Comparison of ENCODE assay signal across 14 cellular contexts in genomic region chr14:68659021-68659931, GRCh38.
DNase-seq lines count a peak whose midpoint lies in the region; ATAC-seq, FAIRE-seq and TF ChIP-seq lines count a peak whose summit lies in the region.
"Had no signal": no experiment of that assay in that cellular context is flagged by ENCODE, and none has a peak within 500 bp of the region (broad histone marks: within the 10 kb centered on the region; RNA-seq: fewer than 3 reads in every experiment).

No MANE protein-coding gene starts in this region.

- H3K18ac ChIP-seq in IMR-90 (ENCODE audit: low read depth, low read length): peak overlapping the region; percentile 8
- peak overlapping the region; percentile 81 to 91 for H3K18ac ChIP-seq in mesenchymal stem cell (ENCODE audit: low read depth in 1 of 2, low read length in 2 of 2)

- TF ChIP-seq POLR2A in IMR-90 (IDR thresholded peaks at IDR 0.05; ENCODE audit: low read depth, low read length) (no peak), endothelial cell of umbilical vein (IDR thresholded peaks at IDR 0.05; ENCODE audit: low read depth, low read length) (no peak)

- H3K36me3 ChIP-seq in IMR-90 (ENCODE audit: control insufficient read depth, insufficient read depth, low read length) (no peaks in the 10 kb centered on the region), endothelial cell of umbilical vein (ENCODE audit: control insufficient read depth in 2 of 2, extremely low read depth in 1 of 2, insufficient read depth in 2 of 2, low read length in 2 of 2) (no peaks in the 10 kb centered on the region), mesenchymal stem cell (ENCODE audit: control insufficient read depth in 1 of 2, insufficient read depth in 2 of 2, low read depth in 1 of 2, low read length in 2 of 2) (no peaks in the 10 kb centered on the region), stomach smooth muscle (ENCODE audit: control insufficient read depth in 2 of 2, insufficient read depth in 2 of 2, low read length in 2 of 2) (no peaks in the 10 kb centered on the region)

- intact Hi-C loops in IMR-90 (cut with micrococcal nuclease): loop anchor here (10.0 kb wide), 2 partner anchors 114 to 264 kb away; no protein-coding TSS in a partner anchor
- intact Hi-C loops in endothelial cell of umbilical vein (cut with micrococcal nuclease): no loop called here

- DNase-seq in IMR-90 (peak; percentile 61), endothelial cell of umbilical vein (ENCODE audit: low read depth, low spot score) (peak; percentile 18), mesenchymal stem cell (peak; percentile 68), NCI-H2227 (lab: John Stamatoyannopoulos, UW; ENCODE audit: unreplicated experiment) (no peak), AG08396 (ENCODE audit: low spot score) (no peak)
- DNase-seq: activated CD8-positive, alpha-beta T cell treated with anti-CD3 and anti-CD28 coated beads, Interleukin-2, amount 10 ng/mL, durations not matched to agents 7 days and 5 days; activated naive CD8-positive, alpha-beta T cell treated with anti-CD3 and anti-CD28 coated beads, Interleukin-2, amount 50 U/mL, for 24 hours; kidney glomerular epithelial cell; NCI-H1092 treated with DMSO at 0.1 percent for 48 hours; small intestine had no signal

- POLR2A ChIA-PET in IMR-90 (lab: Charles Lee; ENCODE audit: unreplicated experiment) (no interaction called here), endothelial cell of umbilical vein (lab: Charles Lee) (no interaction called here)

- H3K4me2 ChIP-seq in IMR-90 (ENCODE audit: low read depth, low read length) (peak overlapping the region; percentile 17), endothelial cell of umbilical vein (ENCODE audit: insufficient read depth, low read length) (no peak overlapping the region), mesenchymal stem cell (ENCODE audit: low read length, poor library complexity, severe bottlenecking) (no peak overlapping the region)

- H3K14ac ChIP-seq in IMR-90 (replicated peaks; ENCODE audit: low read depth, low read length) (peak overlapping the region; percentile 85), mesenchymal stem cell (ENCODE audit: low read length in 2 of 2) (peak overlapping the region in 1 of 2 experiments; percentile 92)

- no peak overlapping the region for H3K9ac ChIP-seq in IMR-90 (ENCODE audit: low read depth, low read length)
- no peak overlapping the region for H3K9ac ChIP-seq in endothelial cell of umbilical vein (replicated peaks; ENCODE audit: extremely low read depth, insufficient read depth, low read length)
- peak overlapping the region; percentile 27 for H3K9ac ChIP-seq in mesenchymal stem cell (ENCODE audit: low read length)
- H3K9ac ChIP-seq in stomach smooth muscle (ENCODE audit: low read length in 2 of 2): peak overlapping the region; percentile 21 to 46

- H3K9me3 ChIP-seq in IMR-90 (ENCODE audit: control insufficient read depth, insufficient read depth, low read length) (no peaks in the 10 kb centered on the region), endothelial cell of umbilical vein (replicated peaks; ENCODE audit: control insufficient read depth, insufficient read depth, low read length) (no peaks in the 10 kb centered on the region), mesenchymal stem cell (ENCODE audit: control insufficient read depth, low read length) (no peaks in the 10 kb centered on the region), stomach smooth muscle (ENCODE audit: control insufficient read depth in 2 of 2, low read length in 2 of 2) (no peaks in the 10 kb centered on the region)

- H4K91ac ChIP-seq in IMR-90 (ENCODE audit: insufficient read depth, low read depth, low read length): peak overlapping the region; percentile 61
- peak overlapping the region; percentile 96 for H4K91ac ChIP-seq in mesenchymal stem cell (ENCODE audit: low read length)

- in situ Hi-C loops in IMR-90 (cut with MboI; ENCODE audit: low sequenced_read_pairs): no loop called here

- H4K8ac ChIP-seq in IMR-90 (ENCODE audit: low read depth in 2 of 2, low read length in 2 of 2): peak overlapping the region; percentile 5 to 84; a peak in 3 of 4 replicates
- peak overlapping the region; percentile 71 for H4K8ac ChIP-seq in mesenchymal stem cell (ENCODE audit: low read length)

- peak overlapping the region; percentile 65 for H3K27ac ChIP-seq in IMR-90 (ENCODE audit: insufficient read depth, low read length)
- no peak overlapping the region for H3K27ac ChIP-seq in endothelial cell of umbilical vein (ENCODE audit: insufficient read depth, low read depth, low read length)
- no peak overlapping the region for H3K27ac ChIP-seq in mesenchymal stem cell (ENCODE audit: low read length, poor library complexity, severe bottlenecking)
- peak overlapping the region; percentile 97 for H3K27ac ChIP-seq in stomach smooth muscle (ENCODE audit: low read length)
- H3K27ac ChIP-seq: HL-60 had no signal

- WGBS in IMR-90 (ENCODE audit: extremely low coverage in 2 of 2, insufficient read length in 1 of 2), 2 experiments: 17% methylated on average over 4 of the region's 18 CpGs; no CpG with 5 or more reads in 1 of the 2 experiments
- 52% methylated on average over 13 of the region's 18 CpGs for WGBS in mesenchymal stem cell

- H2BK120ac ChIP-seq in IMR-90 (ENCODE audit: low read depth, low read length): peak overlapping the region; percentile 84
- peak overlapping the region; percentile 65 for H2BK120ac ChIP-seq in mesenchymal stem cell (ENCODE audit: low read depth, low read length)

- CTCF ChIA-PET in IMR-90 (lab: Yijun Ruan, JAX) (interaction anchor here (0.6 to 1.3 kb wide), 3 partner anchors 24 to 140 kb away, joined by 3 read pairs; no protein-coding TSS in a partner anchor), endothelial cell of umbilical vein (lab: Charles Lee) (interaction anchor here (1.2 to 1.3 kb wide), 3 partner anchors 8 to 166 kb away, joined by 3 to 7 read pairs (median 4); no protein-coding TSS in a partner anchor)

- H2AK5ac ChIP-seq in IMR-90 (ENCODE audit: low read depth, low read length) (peak overlapping the region; percentile 94), mesenchymal stem cell (ENCODE audit: low read length, severe bottlenecking) (no peak overlapping the region)

- BruUV-seq in IMR-90 (replicated peaks; lab: Mats Ljungman, UMichigan) (no TSS peak), endothelial cell of umbilical vein (replicated peaks; lab: Mats Ljungman, UMichigan) (no TSS peak)

- H3K79me2 ChIP-seq in endothelial cell of umbilical vein (ENCODE audit: control insufficient read depth, insufficient read depth, low read length): no peaks in the 10 kb centered on the region

- ATAC-seq in IMR-90 (ENCODE audit: low read depth): peak; percentile 58
- no peak for ATAC-seq in activated CD4-positive, CD25-positive, alpha-beta regulatory T cell treated with anti-CD3 and anti-CD28 coated beads, Interleukin-2, amount 50 U/mL, for 24 hours
- no peak for ATAC-seq in HG03025 (IDR thresholded peaks at IDR 0.05; ENCODE audit: low FRiP score, unreplicated experiment)
- ATAC-seq: activated CD8-positive, alpha-beta T cell treated with anti-CD3 and anti-CD28 coated beads, Interleukin-2, amount 10 ng/mL, durations not matched to agents 7 days and 5 days; activated naive CD8-positive, alpha-beta T cell treated with anti-CD3 and anti-CD28 coated beads, Interleukin-2, amount 50 U/mL, for 24 hours had no signal

- peak overlapping the region; percentile 58 for H4K5ac ChIP-seq in IMR-90 (ENCODE audit: low read depth, low read length)

- no peak overlapping the region for H3K56ac ChIP-seq in IMR-90 (ENCODE audit: extremely low read depth, insufficient read depth, low read length)

- H3K4ac ChIP-seq in IMR-90 (ENCODE audit: low read depth, low read length) (peak overlapping the region; percentile 87), mesenchymal stem cell (ENCODE audit: low read depth in 1 of 2, low read length in 2 of 2) (peak overlapping the region; percentile 35 to 96)

- TF ChIP-seq CTCF in IMR-90 (conservative IDR thresholded peaks at IDR 0.05; ENCODE audit: low read depth, low read length) (0 out of 2 replicates have a peak, but pooled peaks have one; percentile 5), endothelial cell of umbilical vein (IDR thresholded peaks at IDR 0.05; ENCODE audit: extremely low read depth in 1 of 2, insufficient read depth in 1 of 2, low read depth in 1 of 2, low read length in 2 of 2) (no peak)

- H2BK20ac ChIP-seq in IMR-90 (ENCODE audit: low read depth, low read length): peak overlapping the region; percentile 83

- H2BK5ac ChIP-seq in IMR-90 (ENCODE audit: low read depth, low read length, poor library complexity, severe bottlenecking) (peak overlapping the region; percentile 62), mesenchymal stem cell (ENCODE audit: low read depth, low read length, poor library complexity, severe bottlenecking) (no peak overlapping the region)

- H3K9me1 ChIP-seq in IMR-90 (ENCODE audit: insufficient read depth, low read length) (peaks cover 24% of the 10 kb centered on the region), endothelial cell of umbilical vein (replicated peaks; ENCODE audit: control insufficient read depth, extremely low read depth, insufficient read depth, low read length) (no peaks in the 10 kb centered on the region)

- dilution Hi-C loops in IMR-90 (cut with HindIII; ENCODE audit: low sequenced_read_pairs, unreplicated experiment): no loop called here
- dilution Hi-C loops in endothelial cell of umbilical vein (cut with MboI; ENCODE audit: extremely low pct_ligation_motif_present, low sequenced_read_pairs): no loop called here

- peak overlapping the region; percentile 82 for H2AFZ ChIP-seq in IMR-90 (replicated peaks; ENCODE audit: low read length, poor library complexity)
- H2AFZ ChIP-seq in endothelial cell of umbilical vein (ENCODE audit: low read depth, low read length): peak overlapping the region; percentile 42
- H2AFZ ChIP-seq in mesenchymal stem cell (ENCODE audit: low read depth, low read length): peak overlapping the region; percentile 6

- H3K27me3 ChIP-seq in IMR-90 (ENCODE audit: control insufficient read depth, insufficient read depth, low read length) (no peaks in the 10 kb centered on the region), endothelial cell of umbilical vein (ENCODE audit: control insufficient read depth in 2 of 2, insufficient read depth in 2 of 2, low read length in 2 of 2) (no peaks in the 10 kb centered on the region), mesenchymal stem cell (ENCODE audit: control insufficient read depth in 1 of 2, insufficient read depth in 1 of 2, low read length in 2 of 2) (no peaks in the 10 kb centered on the region), stomach smooth muscle (ENCODE audit: control insufficient read depth in 1 of 2, insufficient read depth in 2 of 2, low read length in 2 of 2) (no peaks in the 10 kb centered on the region)

- peak overlapping the region; percentile 56 for H2AK9ac ChIP-seq in IMR-90 (replicated peaks; ENCODE audit: low read depth, low read length, poor library complexity)

- no peak for FAIRE-seq in endothelial cell of umbilical vein (lab: Jason Lieb, UNC)
- FAIRE-seq: small intestine had no signal

- H3K4me3 ChIP-seq in IMR-90 (ENCODE audit: insufficient read depth, low read depth, low read length) (no peak overlapping the region), endothelial cell of umbilical vein (replicated peaks in 1 of 3; ENCODE audit: insufficient read depth in 1 of 3, low read depth in 1 of 3, low read length in 3 of 3) (no peak overlapping the region), mesenchymal stem cell (ENCODE audit: insufficient read depth in 1 of 2, low read depth in 1 of 2, low read length in 2 of 2) (no peak overlapping the region), stomach smooth muscle (ENCODE audit: low read length in 2 of 2) (peak overlapping the region; percentile 14 to 55)

- H3K23ac ChIP-seq in IMR-90 (ENCODE audit: low read depth, low read length) (peak overlapping the region; percentile 78), mesenchymal stem cell (ENCODE audit: low read length in 2 of 2) (no peak overlapping the region)

- H2BK12ac ChIP-seq in mesenchymal stem cell (ENCODE audit: low read length in 2 of 2): peak overlapping the region; percentile 94 to 97

- H2BK15ac ChIP-seq in IMR-90 (ENCODE audit: low read depth, low read length) (peak overlapping the region; percentile 60; the same call in 1 of the 3 replicates), mesenchymal stem cell (ENCODE audit: low read depth, poor library complexity, severe bottlenecking) (peak overlapping the region; percentile 96)

- peaks cover 27% of the 10 kb centered on the region for H3K4me1 ChIP-seq in IMR-90 (ENCODE audit: control insufficient read depth, insufficient read depth, low read length)
- H3K4me1 ChIP-seq in endothelial cell of umbilical vein (ENCODE audit: control insufficient read depth, extremely low read depth, insufficient read depth, low read length): no peaks in the 10 kb centered on the region
- H3K4me1 ChIP-seq in mesenchymal stem cell (ENCODE audit: control insufficient read depth, insufficient read depth, low read depth, low read length): peaks cover 20% of the 10 kb centered on the region
- H3K4me1 ChIP-seq in stomach smooth muscle (ENCODE audit: control insufficient read depth, insufficient read depth, low read length): peaks cover 64% of the 10 kb centered on the region

- no peak for TF ChIP-seq RAD21 in IMR-90 (IDR thresholded peaks at IDR 0.05; ENCODE audit: low read length)

- H4K20me1 ChIP-seq in IMR-90 (ENCODE audit: insufficient read depth, low read length): no peaks in the 10 kb centered on the region
- H4K20me1 ChIP-seq in endothelial cell of umbilical vein (replicated peaks; ENCODE audit: control insufficient read depth, extremely low read depth, insufficient read depth, low read length): no peaks in the 10 kb centered on the region

- no peaks in the 10 kb centered on the region for H3K79me1 ChIP-seq in IMR-90 (ENCODE audit: low read depth in 1 of 2, low read length in 2 of 2)
- no peaks in the 10 kb centered on the region for H3K79me1 ChIP-seq in mesenchymal stem cell (replicated peaks; ENCODE audit: low read length, poor library complexity, severe bottlenecking)

Comparison
In these comparisons a context has a peak if more than half of its experiments do, and no peak if none do; other contexts are left out.
1. DNase-seq: peak in IMR-90 (single experiment), endothelial cell of umbilical vein (single experiment) and mesenchymal stem cell (single experiment); none in NCI-H2227 (single experiment) and AG08396 (single experiment).
2. H2AFZ ChIP-seq: peak in every context shown above with its lines; median percentile 82 in IMR-90; 42 in endothelial cell of umbilical vein; 6 in mesenchymal stem cell.
3. H3K27ac ChIP-seq: peak in IMR-90 (single experiment) and stomach smooth muscle (single experiment); none in endothelial cell of umbilical vein (single experiment) and mesenchymal stem cell (single experiment).
4. H3K4me3 ChIP-seq: peak in stomach smooth muscle (2 of 2); none in IMR-90 (single experiment), endothelial cell of umbilical vein (0 of 3) and mesenchymal stem cell (0 of 2).
5. H3K9ac ChIP-seq: peak in mesenchymal stem cell (single experiment) and stomach smooth muscle (2 of 2); none in IMR-90 (single experiment) and endothelial cell of umbilical vein (single experiment).